ENCODE assay signal across 9 cellular contexts in the genomic region with DNA sequence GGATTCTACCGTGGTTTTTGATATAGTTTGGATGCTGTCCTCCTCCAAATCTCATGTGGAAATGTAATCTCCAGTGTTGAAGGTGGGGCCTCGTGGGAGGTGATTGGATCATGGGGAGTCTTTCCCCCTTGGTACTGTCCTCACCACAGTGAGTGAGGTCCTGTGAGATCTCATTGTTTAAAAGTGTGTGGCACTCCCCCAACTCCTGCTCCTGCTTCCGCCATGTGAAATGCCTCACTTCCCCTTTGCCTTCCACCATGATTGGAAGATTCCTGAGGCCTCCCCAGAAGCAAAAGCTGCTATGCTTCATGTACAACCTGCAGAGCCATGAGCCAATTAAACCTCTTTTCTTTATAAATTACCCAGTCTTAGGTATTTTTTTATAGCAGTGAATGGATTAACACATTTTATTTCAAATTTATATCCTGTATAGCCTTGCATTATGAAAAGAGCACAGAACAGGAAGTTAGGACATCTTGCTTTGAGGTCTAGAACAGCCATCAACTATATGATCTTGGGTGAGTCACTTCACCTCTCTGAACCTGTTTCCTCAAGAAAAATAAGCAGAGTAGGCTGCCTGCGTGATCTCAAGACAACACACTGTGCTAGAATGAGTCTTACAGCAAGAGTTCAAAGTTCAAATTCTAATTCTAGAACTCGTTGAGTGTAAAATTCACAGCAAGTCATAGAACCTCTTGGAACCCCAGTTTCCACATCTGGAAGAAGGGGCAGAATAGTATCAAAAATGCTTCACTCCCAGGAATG.
DNase-seq lines count a peak whose midpoint lies in the region; ATAC-seq and TF ChIP-seq lines count a peak whose summit lies in the region.
"Had no signal": no experiment of that assay in that cellular context is flagged by ENCODE, and none has a peak within 500 bp of the region (broad histone marks: within the 10 kb centered on the region; RNA-seq: fewer than 3 reads in every experiment).

No MANE protein-coding gene starts in this region.

- H3K4me3 Mint-ChIP-seq in glutamatergic neuron (ENCODE audit: unreplicated experiment): no peak overlapping the region

- H3K27me3 ChIP-seq in DND-41 (ENCODE audit: insufficient read depth, low read length, poor library complexity): no peaks in the 10 kb centered on the region

- TF ChIP-seq CTCF in DND-41 (IDR thresholded peaks at IDR 0.05; ENCODE audit: borderline replicate concordance, extremely low read depth, low read length, poor library complexity, severe bottlenecking) (no peak), glutamatergic neuron (IDR thresholded peaks at IDR 0.05; ENCODE audit: partially characterized antibody, unreplicated experiment) (no peak)

- no peak overlapping the region for H3K9ac ChIP-seq in DND-41 (ENCODE audit: low read depth, low read length)

- H3K4me1 ChIP-seq in DND-41 (ENCODE audit: insufficient read depth, low read length): no peaks in the 10 kb centered on the region

- H3K9me3 ChIP-seq in DND-41 (ENCODE audit: insufficient read depth, low read length, severe bottlenecking): no peaks in the 10 kb centered on the region

- no peak overlapping the region for H3K4me3 ChIP-seq in DND-41 (ENCODE audit: low read depth in 1 of 2, low read length in 2 of 2)

- H3K36me3 ChIP-seq in DND-41 (ENCODE audit: insufficient read depth, low read length): no peaks in the 10 kb centered on the region

- no peak overlapping the region for H3K4me2 ChIP-seq in DND-41 (ENCODE audit: insufficient read depth, low read length)

- no peak overlapping the region for H3K27ac ChIP-seq in DND-41 (ENCODE audit: low read length)

- peak overlapping the region; percentile 74 to 85 for H3K27ac Mint-ChIP-seq in activated naive CD4-positive, alpha-beta T cell treated with anti-CD3 and anti-CD28 coated beads, Interleukin-2, amount 50 U/mL, for 72 hours
- no peak overlapping the region for H3K27ac Mint-ChIP-seq in glutamatergic neuron (ENCODE audit: unreplicated experiment)

- peaks cover 5 to 17% of the 10 kb centered on the region in 2 donors for H3K36me3 Mint-ChIP-seq in activated naive CD4-positive, alpha-beta T cell treated with anti-CD3 and anti-CD28 coated beads, Interleukin-2, amount 50 U/mL, for 72 hours
- H3K36me3 Mint-ChIP-seq in glutamatergic neuron (ENCODE audit: unreplicated experiment): no peaks in the 10 kb centered on the region

- peaks cover 5% of the 10 kb centered on the region for H3K27me3 Mint-ChIP-seq in glutamatergic neuron (ENCODE audit: unreplicated experiment)

- peaks cover 5 to 11% of the 10 kb centered on the region in 2 donors for H3K9me3 Mint-ChIP-seq in activated naive CD4-positive, alpha-beta T cell treated with anti-CD3 and anti-CD28 coated beads, Interleukin-2, amount 50 U/mL, for 72 hours
- H3K9me3 Mint-ChIP-seq in glutamatergic neuron (ENCODE audit: unreplicated experiment): no peaks in the 10 kb centered on the region

- DNase-seq in DND-41: no peak
- peak; percentile 91 for DNase-seq in M059J (ENCODE audit: low read depth)
- DNase-seq in activated naive CD4-positive, alpha-beta T cell treated with anti-CD3 and anti-CD28 coated beads, Interleukin-2, amount 50 U/mL, for 72 hours (ENCODE audit: low spot score in 2 of 2): peak in 1 of 2 donors; percentile 21
- DNase-seq in mucosa of gallbladder (ENCODE audit: low spot score): peak; percentile 26
- DNase-seq in islet precursor cell: no peak
- DNase-seq in glutamatergic neuron: no peak
- DNase-seq: NCI-H1694 had no signal

- H3K79me2 ChIP-seq in DND-41 (ENCODE audit: insufficient read depth, low read length): no peaks in the 10 kb centered on the region

- peak; percentile 54; the same call in 2 of the 3 replicates for ATAC-seq in DND-41 (ENCODE audit: insufficient read depth, low read depth)
- ATAC-seq in activated naive CD4-positive, alpha-beta T cell treated with anti-CD3 and anti-CD28 coated beads, Interleukin-2, amount 50 U/mL, for 72 hours: peak; percentile 99 to 100
- no peak for ATAC-seq in HG03108 (IDR thresholded peaks at IDR 0.05; ENCODE audit: unreplicated experiment)
- ATAC-seq in HG02884 (IDR thresholded peaks at IDR 0.05; ENCODE audit: unreplicated experiment): no peak

- H2AFZ ChIP-seq in DND-41 (ENCODE audit: low read depth, low read length): no peak overlapping the region

- H3K4me1 Mint-ChIP-seq in glutamatergic neuron (ENCODE audit: low read depth, unreplicated experiment): peaks cover 2% of the 10 kb centered on the region

- no peaks in the 10 kb centered on the region for H4K20me1 ChIP-seq in DND-41 (ENCODE audit: insufficient read depth, low read length)

Comparison
In these comparisons a context has a peak if more than half of its experiments do, and no peak if none do; other contexts are left out.
1. ATAC-seq: peak in DND-41 (single experiment) and activated naive CD4-positive, alpha-beta T cell treated with anti-CD3 and anti-CD28 coated beads, Interleukin-2, amount 50 U/mL, for 72 hours (2 of 2); none in HG03108 (single experiment) and HG02884 (single experiment).
2. DNase-seq: peak in M059J (single experiment) and mucosa of gallbladder (single experiment); none in DND-41 (single experiment), islet precursor cell (single experiment) and glutamatergic neuron (single experiment).